1 cellular context compared by ENCODE assay signal in genomic region chr6:160124605-160125004, GRCh38.
TF ChIP-seq lines count a peak whose summit lies in the region.

No MANE protein-coding gene starts in this region.

TF ChIP-seq in HepG2, 621 proteins besides CTCF, POLR2A, EP300 and RAD21 (continued from another document):
- TF ChIP-seq ZNF646 (CRISPR knock-in tag; IDR thresholded peaks at IDR 0.05) = no peak
- no peak for TF ChIP-seq RXRA (CRISPR knock-in tag; IDR thresholded peaks at IDR 0.05)
- no peak for TF ChIP-seq ZNF496 (CRISPR knock-in tag; IDR thresholded peaks at IDR 0.05; ENCODE audit: insufficient replicate concordance)
- no peak for TF ChIP-seq ESRRA (CRISPR knock-in tag; IDR thresholded peaks at IDR 0.05; ENCODE audit: low read depth)
- TF ChIP-seq MNT (IDR thresholded peaks at IDR 0.05) = no peak
